ENCODE assay signal across 8 cellular contexts in the genomic region with DNA sequence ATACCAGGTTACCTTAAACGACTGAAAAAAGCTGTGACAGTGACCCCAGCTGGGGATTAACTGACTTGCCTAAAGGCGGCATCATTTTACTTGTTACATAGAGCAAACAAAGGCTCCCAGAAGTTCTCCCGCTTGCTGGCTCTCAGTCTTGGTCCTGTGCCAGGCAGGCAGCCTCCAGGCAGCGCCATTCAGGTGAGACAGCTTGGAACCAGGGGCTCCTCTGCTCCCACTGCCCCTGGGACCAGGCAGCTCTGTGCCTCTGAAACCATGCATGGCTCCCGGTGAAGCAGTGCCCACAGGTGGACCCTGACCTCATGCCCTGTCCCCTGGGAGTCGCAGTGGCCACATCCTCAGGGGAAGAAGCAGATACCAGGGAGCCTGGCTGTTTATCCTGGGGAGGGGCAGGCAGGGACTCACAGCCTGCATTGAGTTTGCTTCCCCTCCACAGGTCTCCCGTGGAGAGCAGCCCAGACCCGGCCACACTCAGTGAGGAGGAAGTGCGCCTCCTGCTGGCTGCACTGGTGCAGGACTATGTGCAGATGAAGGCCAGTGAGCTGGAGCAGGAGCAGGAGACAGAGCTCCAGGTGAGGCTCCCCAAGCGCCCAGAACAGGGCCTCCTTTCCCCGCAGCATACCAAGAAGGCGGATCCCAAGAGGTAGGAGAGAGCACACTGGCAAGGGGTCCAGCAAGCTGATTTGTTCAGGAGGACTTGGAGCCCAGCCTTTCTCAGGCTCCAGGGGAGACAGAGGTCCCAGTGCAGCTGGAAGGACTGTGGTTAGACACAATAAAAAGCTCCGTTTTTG. TPM values are rescaled to one million over a fixed set of nuclear protein-coding genes. Genes with fewer than 3 reads are reported as not detected.
DNase-seq lines count a peak whose midpoint lies in the region; ATAC-seq, FAIRE-seq and TF ChIP-seq lines count a peak whose summit lies in the region.

No MANE protein-coding gene starts in this region.

- in situ Hi-C loops in GM13976 (cut with MboI; ENCODE audit: low sequenced_read_pairs, unreplicated experiment) = loop anchor here (10.0 kb wide), 1 partner anchor 113 kb away; no protein-coding TSS in a partner anchor

- TF ChIP-seq CTCF in GM13976 (IDR thresholded peaks at IDR 0.05; ENCODE audit: borderline replicate concordance, control extremely low read depth, extremely low read depth, insufficient read depth, missing control alignments) = peak; percentile 88
- peak; percentile 75 to 91 (median 77) for TF ChIP-seq CTCF in keratinocyte (optimal IDR thresholded peaks at IDR 0.05 in 1 of 3, IDR thresholded peaks at IDR 0.05 in 1 of 3, conservative IDR thresholded peaks at IDR 0.05 in 1 of 3; ENCODE audit: extremely low read depth in 1 of 3, insufficient read depth in 2 of 3, low read length in 3 of 3)

- DNase-seq in GM13976 (ENCODE audit: low spot score) (peak; percentile 28), NCI-H1417 (lab: John Stamatoyannopoulos, UW) (peak; percentile 72 to 86 (median 78)), T1000 (lab: John Stamatoyannopoulos, UW) (peak; percentile 25), astrocyte of the hippocampus (ENCODE audit: low read depth, low spot score) (peak; percentile 70), keratinocyte (ENCODE audit: low read depth, low spot score) (no peak), amniotic stem cell (lab: John Stamatoyannopoulos, UW) (no peak)
- DNase-seq in stimulated activated CD4-positive, alpha-beta T cell treated with anti-CD3 and anti-CD28 coated beads, Interleukin-2, amount 100 ng/mL, for 48 hours = peak; percentile 91 to 92

- no peak overlapping the region for H3K4me3 ChIP-seq in keratinocyte (ENCODE audit: control insufficient read depth in 2 of 3, extremely low read depth in 1 of 3, insufficient read depth in 2 of 3, low read depth in 1 of 3, low read length in 3 of 3)

- no peak overlapping the region for H3K27ac ChIP-seq in keratinocyte (ENCODE audit: control insufficient read depth, insufficient read depth, low read length)

- FAIRE-seq in keratinocyte (lab: Jason Lieb, UNC) = no peak

- H3K4me1 ChIP-seq in keratinocyte (ENCODE audit: control insufficient read depth, extremely low read depth, insufficient read depth, low read length) = peaks cover 1% of the 10 kb centered on the region

- H3K79me2 ChIP-seq in keratinocyte (ENCODE audit: control insufficient read depth, insufficient read depth, low read length) = no peaks in the 10 kb centered on the region

- H3K9me1 ChIP-seq in keratinocyte (ENCODE audit: control insufficient read depth, extremely low read depth, insufficient read depth, low read length) = no peaks in the 10 kb centered on the region

- no peaks in the 10 kb centered on the region for H4K20me1 ChIP-seq in keratinocyte (ENCODE audit: control insufficient read depth, extremely low read depth, insufficient read depth, low read length)

- peak; percentile 62 for ATAC-seq in HG02642 (IDR thresholded peaks at IDR 0.05; ENCODE audit: poor library complexity, unreplicated experiment)

- no peak overlapping the region for H3K4me2 ChIP-seq in keratinocyte (ENCODE audit: control insufficient read depth, extremely low read depth, insufficient read depth, low read depth, low read length)

- no peak overlapping the region for H2AFZ ChIP-seq in keratinocyte (ENCODE audit: control insufficient read depth, low read length)

- peaks cover 12% of the 10 kb centered on the region for H3K27me3 ChIP-seq in keratinocyte (ENCODE audit: control insufficient read depth, extremely low read depth, insufficient read depth, low read length)

- no peaks in the 10 kb centered on the region for H3K36me3 ChIP-seq in keratinocyte (ENCODE audit: control insufficient read depth in 2 of 2, extremely low read depth in 1 of 2, insufficient read depth in 2 of 2, low read length in 2 of 2)

- dilution Hi-C loops in keratinocyte (cut with MboI; ENCODE audit: extremely low pct_ligation_motif_present, low sequenced_read_pairs) = no loop called here

- no peaks in the 10 kb centered on the region for H3K9me3 ChIP-seq in keratinocyte (ENCODE audit: control insufficient read depth, low read depth, low read length)

- H3K9ac ChIP-seq in keratinocyte (ENCODE audit: control insufficient read depth, extremely low read depth, insufficient read depth, low read length) = no peak overlapping the region

RNA-seq across cellular contexts. Expression of a gene that starts 15.6 kb away (rescaled TPM):
- polyA plus RNA-seq in keratinocyte = 6.5 to 15.5 TPM (median 14.4 TPM) in 3 replicates
- polyA plus RNA-seq in keratinocyte (2011; ENCODE audit: low read depth) = 8.6 TPM
- polyA plus RNA-seq in keratinocyte (2011; cell fraction: cytosol; rRNA removed) = 5.7 and 13.2 TPM in 2 replicates
- polyA plus RNA-seq in keratinocyte (2011; cell fraction: nucleus; rRNA removed) = 28.1 and 28.5 TPM in 2 replicates
- polyA plus RNA-seq in keratinocyte (2012; ENCODE audit: low replicate concordance) = 12.6 and 34.1 TPM in 2 replicates
- polyA minus RNA-seq in keratinocyte = 0.62 to 12.6 TPM (median 7.1 TPM) in 3 replicates
- 3.8 TPM for polyA minus RNA-seq in keratinocyte (2011; cell fraction: cytosol; rRNA and poly(A)+ RNA removed)
- 5.0 and 8.5 TPM in 2 replicates for polyA minus RNA-seq in keratinocyte (2011; cell fraction: nucleus; rRNA and poly(A)+ RNA removed)

Comparison
In these comparisons a context has a peak if more than half of its experiments do, and no peak if none do; other contexts are left out.
1. DNase-seq: peak in GM13976 (single experiment), NCI-H1417 (3 of 3), T1000 (single experiment), astrocyte of the hippocampus (single experiment) and stimulated activated CD4-positive, alpha-beta T cell treated with anti-CD3 and anti-CD28 coated beads, Interleukin-2, amount 100 ng/mL, for 48 hours (2 of 2); none in keratinocyte (single experiment) and amniotic stem cell (single experiment).